In genomic region chr17:83087788-83088360, GRCh38 we compare ENCODE assay signal across 1 cellular context.
TF ChIP-seq lines count a peak whose summit lies in the region.

No MANE protein-coding gene starts in this region.

TF ChIP-seq in HepG2, 621 proteins besides CTCF, POLR2A, EP300 and RAD21:
- TF ChIP-seq MAFF (IDR thresholded peaks at IDR 0.05; ENCODE audit: low read depth, low read length), result peak; percentile 76
- peak; percentile 84 to 87 for TF ChIP-seq MAFK (conservative IDR thresholded peaks at IDR 0.05 in 1 of 2, IDR thresholded peaks at IDR 0.05 in 1 of 2; ENCODE audit: low read length in 2 of 2)
- TF ChIP-seq ZFY (CRISPR knock-in tag; IDR thresholded peaks at IDR 0.05), result no peak
TF ChIP-seq in HepG2: peak in this region for 2.
